ENCODE assay signal across 15 cellular contexts in genomic region chr1:160814856-160815255, GRCh38. TPM values are rescaled to one million over a fixed set of nuclear protein-coding genes. Genes with fewer than 3 reads are reported as not detected.
A peak's percentile ranks its signal among the peaks of the same experiment; 100 is the strongest.
DNase-seq lines count a peak whose midpoint lies in the region; ATAC-seq and TF ChIP-seq lines count a peak whose summit lies in the region.
"Had no signal": no experiment of that assay in that cellular context is flagged by ENCODE, and none has a peak within 500 bp of the region (broad histone marks: within the 10 kb centered on the region; RNA-seq: fewer than 3 reads in every experiment).

No MANE protein-coding gene starts in this region.

- peaks cover 46% of the 10 kb centered on the region for H3K4me1 Mint-ChIP-seq in activated naive CD4-positive, alpha-beta T cell treated with anti-CD3 and anti-CD28 coated beads, Interleukin-2, amount 50 U/mL, for 24 hours
- H3K4me1 Mint-ChIP-seq in IgD-negative memory B cell = peaks cover 12 to 29% (median 13%) of the 10 kb centered on the region in 3 donors
- H3K4me1 Mint-ChIP-seq in stimulated activated effector memory CD8-positive, alpha-beta T cell treated with anti-CD3 and anti-CD28 coated beads, Interleukin-12 subunit alpha, Interleukin-12 subunit beta, amount 100 ng/mL, for 72 hours = peaks cover 52% of the 10 kb centered on the region

- H3K27me3 Mint-ChIP-seq in activated naive CD4-positive, alpha-beta T cell treated with anti-CD3 and anti-CD28 coated beads, Interleukin-2, amount 50 U/mL, for 24 hours = no peaks in the 10 kb centered on the region
- H3K27me3 Mint-ChIP-seq in IgD-negative memory B cell = no peaks in the 10 kb centered on the region

- H3K27ac Mint-ChIP-seq in activated naive CD4-positive, alpha-beta T cell treated with anti-CD3 and anti-CD28 coated beads, Interleukin-2, amount 50 U/mL, for 24 hours = peak overlapping the region; percentile 86
- peak overlapping the region in 2 of 3 donors; percentile 73 to 94 for H3K27ac Mint-ChIP-seq in IgD-negative memory B cell
- peak overlapping the region; percentile 48 for H3K27ac Mint-ChIP-seq in stimulated activated effector memory CD8-positive, alpha-beta T cell treated with anti-CD3 and anti-CD28 coated beads, Interleukin-12 subunit alpha, Interleukin-12 subunit beta, amount 100 ng/mL, for 72 hours
- H3K27ac Mint-ChIP-seq: GM23338 had no signal

- no peaks in the 10 kb centered on the region for H3K27me3 ChIP-seq in prostate gland (replicated peaks; ENCODE audit: insufficient read depth)
- H3K27me3 ChIP-seq: BLaER1 had no signal

- no peaks in the 10 kb centered on the region for H3K9me3 ChIP-seq in prostate gland
- H3K9me3 ChIP-seq: BLaER1 had no signal

- H3K4me3 Mint-ChIP-seq in activated naive CD4-positive, alpha-beta T cell treated with anti-CD3 and anti-CD28 coated beads, Interleukin-2, amount 50 U/mL, for 24 hours = no peak overlapping the region
- no peak overlapping the region for H3K4me3 Mint-ChIP-seq in IgD-negative memory B cell
- H3K4me3 Mint-ChIP-seq in stimulated activated effector memory CD8-positive, alpha-beta T cell treated with anti-CD3 and anti-CD28 coated beads, Interleukin-12 subunit alpha, Interleukin-12 subunit beta, amount 100 ng/mL, for 72 hours = no peak overlapping the region
- H3K4me3 Mint-ChIP-seq: GM23338 had no signal

- ATAC-seq in stimulated activated effector memory CD8-positive, alpha-beta T cell treated with anti-CD3 and anti-CD28 coated beads, Interleukin-12 subunit alpha, Interleukin-12 subunit beta, amount 100 ng/mL, for 72 hours = no peak
- ATAC-seq: GM23338 had no signal

- H3K4me1 ChIP-seq in prostate gland (replicated peaks) = no peaks in the 10 kb centered on the region
- H3K4me1 ChIP-seq: BLaER1 had no signal

- intact Hi-C loops in prostate gland (cut with DNase I) = no loop called here

- DNase-seq in activated naive CD4-positive, alpha-beta T cell treated with Interleukin-2 at 50 U/mL for 16 hours = no peak
- DNase-seq in islet precursor cell (peak; percentile 35), prostate gland (ENCODE audit: low spot score) (no peak), NCI-H1092 (lab: John Stamatoyannopoulos, UW) (no peak), SIG-M5 (lab: John Stamatoyannopoulos, UW) (no peak)
- DNase-seq in stimulated activated effector memory CD8-positive, alpha-beta T cell treated with anti-CD3 and anti-CD28 coated beads, Interleukin-12 subunit alpha, Interleukin-12 subunit beta, amount 100 ng/mL, for 72 hours (ENCODE audit: low spot score in 2 of 2) = no peak
- DNase-seq: AML-193, DMS79, H7 had no signal

- H3K36me3 Mint-ChIP-seq in activated naive CD4-positive, alpha-beta T cell treated with anti-CD3 and anti-CD28 coated beads, Interleukin-2, amount 50 U/mL, for 24 hours = peaks cover 28% of the 10 kb centered on the region
- peaks cover 1% of the 10 kb centered on the region for H3K36me3 Mint-ChIP-seq in IgD-negative memory B cell
- peaks cover 22% of the 10 kb centered on the region for H3K36me3 Mint-ChIP-seq in stimulated activated effector memory CD8-positive, alpha-beta T cell treated with anti-CD3 and anti-CD28 coated beads, Interleukin-12 subunit alpha, Interleukin-12 subunit beta, amount 100 ng/mL, for 72 hours

- no peak overlapping the region for H3K27ac ChIP-seq in prostate gland
- H3K27ac ChIP-seq: 22Rv1, BLaER1 had no signal

- no peak for TF ChIP-seq POLR2A in prostate gland (IDR thresholded peaks at IDR 0.05)

- no peak for TF ChIP-seq CTCF in prostate gland (IDR thresholded peaks at IDR 0.05)

- WGBS in prostate gland = over 99% methylated on average over 8 of the region's 8 CpGs

- no peaks in the 10 kb centered on the region for H3K9me3 Mint-ChIP-seq in activated naive CD4-positive, alpha-beta T cell treated with anti-CD3 and anti-CD28 coated beads, Interleukin-2, amount 50 U/mL, for 24 hours
- H3K9me3 Mint-ChIP-seq in IgD-negative memory B cell = no peaks in the 10 kb centered on the region
- H3K9me3 Mint-ChIP-seq in stimulated activated effector memory CD8-positive, alpha-beta T cell treated with anti-CD3 and anti-CD28 coated beads, Interleukin-12 subunit alpha, Interleukin-12 subunit beta, amount 100 ng/mL, for 72 hours = no peaks in the 10 kb centered on the region
- H3K9me3 Mint-ChIP-seq: GM23338 had no signal

- no peak overlapping the region for H3K4me3 ChIP-seq in prostate gland
- H3K4me3 ChIP-seq: BLaER1, GM23338 had no signal

- no peaks in the 10 kb centered on the region for H3K36me3 ChIP-seq in prostate gland

RNA-seq across cellular contexts. Expression of gene LY9, which starts 18.9 kb away (rescaled TPM):
- 158 TPM for polyA plus RNA-seq in IgD-negative memory B cell
- 1 to 10 TPM in 1 of 2 donors, under 1 TPM in 1; 0.46 to 1.7 TPM for total RNA-seq in prostate gland
- total RNA-seq: G401, GM23338 had no signal
- polyA plus RNA-seq: GM23338 had no signal

RNA-seq across cellular contexts. Expression of gene CD244, which starts 47.8 kb away (rescaled TPM):
- 1.6 TPM for polyA plus RNA-seq in IgD-negative memory B cell
- total RNA-seq in prostate gland = 1 to 10 TPM in 1 of 2 donors, under 1 TPM in 1; 0.55 to 1.1 TPM
- total RNA-seq: G401, GM23338, H7 had no signal
- polyA plus RNA-seq: GM23338 had no signal
